ENCODE assay signal across 8 cellular contexts in the genomic region with DNA sequence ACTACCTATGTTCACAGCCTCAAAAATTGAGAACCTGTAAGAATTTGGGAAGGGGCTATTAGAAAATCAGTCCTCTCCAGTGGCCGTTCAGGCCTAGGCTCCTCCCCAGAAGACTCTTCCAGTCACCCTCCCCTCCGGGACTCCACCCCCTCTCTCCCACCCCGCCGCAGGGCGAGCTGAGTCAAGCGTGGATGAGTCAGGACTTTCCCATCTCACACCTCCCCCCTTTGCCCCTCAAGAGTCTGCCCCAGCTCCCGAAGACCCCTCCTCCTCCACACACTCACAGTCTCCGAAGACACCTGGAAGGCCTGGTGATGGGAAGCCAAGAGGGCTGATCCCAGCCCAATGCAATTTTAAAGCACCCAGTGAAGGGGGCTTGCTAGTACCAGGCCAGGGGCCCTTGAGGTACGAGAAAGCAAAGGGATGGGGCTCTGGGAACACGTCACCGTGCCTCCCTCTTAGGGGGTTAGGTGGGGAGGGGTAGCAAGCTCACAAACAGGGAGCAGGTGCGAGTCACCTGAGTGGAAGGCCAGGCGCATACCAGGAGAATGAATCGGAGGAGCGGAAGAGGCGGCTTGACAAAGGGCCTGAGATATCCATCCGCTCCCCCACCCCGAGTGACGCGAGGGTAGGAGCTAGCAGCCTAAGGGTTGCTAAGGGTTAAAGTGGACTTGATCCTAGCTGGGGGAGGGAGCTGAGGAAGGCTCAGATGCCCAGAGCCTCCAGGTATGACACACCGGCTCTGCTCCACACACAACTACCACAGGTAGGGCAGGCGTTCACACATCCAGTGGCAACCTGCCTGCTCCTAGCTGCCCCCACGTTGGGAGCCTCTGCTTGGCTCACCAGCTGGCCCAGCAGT. TPM values are rescaled to one million over a fixed set of nuclear protein-coding genes. Genes with fewer than 3 reads are reported as not detected.
DNase-seq lines count a peak whose midpoint lies in the region; ATAC-seq and TF ChIP-seq lines count a peak whose summit lies in the region.

No MANE protein-coding gene starts in this region.

- peaks cover 81% of the 10 kb centered on the region for H3K4me1 Mint-ChIP-seq in activated T-cell treated with anti-CD3 and anti-CD28 coated beads, Interleukin-2, amount 50 U/mL, for 4 hours (ENCODE audit: low read depth)
- peaks cover 80% of the 10 kb centered on the region for H3K4me1 Mint-ChIP-seq in nephron
- peaks cover 97% of the 10 kb centered on the region for H3K4me1 Mint-ChIP-seq in stimulated activated naive CD8-positive, alpha-beta T cell treated with anti-CD3 and anti-CD28 coated beads, Interleukin-15, amount 100 ng/mL, for 72 hours

- intact Hi-C loops in esophagus muscularis mucosa (cut with DNase I): no loop called here

- H3K27me3 ChIP-seq in esophagus muscularis mucosa: no peaks in the 10 kb centered on the region

- peak overlapping the region; percentile 93 to 96 (median 96) for H3K27ac Mint-ChIP-seq in nephron
- peak overlapping the region; percentile 64 to 86 for H3K27ac Mint-ChIP-seq in stimulated activated naive CD8-positive, alpha-beta T cell treated with anti-CD3 and anti-CD28 coated beads, Interleukin-15, amount 100 ng/mL, for 72 hours

- peak overlapping the region; percentile 90 to 98 (median 96) for H3K27ac ChIP-seq in esophagus muscularis mucosa (replicated peaks in 1 of 4)

- H3K4me3 ChIP-seq in esophagus muscularis mucosa: peak overlapping the region; percentile 48 to 61 (median 52)

- no peak for TF ChIP-seq EP300 in esophagus muscularis mucosa (IDR thresholded peaks at IDR 0.05)

- peaks cover 0 to 15% (median 13%) of the 10 kb centered on the region in 4 donors for H3K36me3 ChIP-seq in esophagus muscularis mucosa

- H3K36me3 Mint-ChIP-seq in activated T-cell treated with anti-CD3 and anti-CD28 coated beads, Interleukin-2, amount 50 U/mL, for 4 hours (ENCODE audit: insufficient read depth): peaks cover under 1% of the 10 kb centered on the region
- H3K36me3 Mint-ChIP-seq in nephron (ENCODE audit: low read depth): no peaks in the 10 kb centered on the region

- peak; percentile 12 for DNase-seq in DMS114 treated with DMSO at 0.1 percent for 48 hours (lab: John Stamatoyannopoulos, UW; ENCODE audit: unreplicated experiment)
- DNase-seq in NCI-H510A (lab: John Stamatoyannopoulos, UW): peak; percentile 92
- DNase-seq in activated T-cell treated with anti-CD3 and anti-CD28 coated beads, Interleukin-2, amount 50 U/mL, for 4 hours: peak; percentile 83
- DNase-seq in esophagus muscularis mucosa (ENCODE audit: extremely low spot score): peak; percentile 97
- DNase-seq in stimulated activated naive CD8-positive, alpha-beta T cell treated with anti-CD3 and anti-CD28 coated beads, Interleukin-15, amount 100 ng/mL, for 72 hours: peak; percentile 65 to 79
- no peak for DNase-seq in GM13977 (ENCODE audit: low spot score)

- peak overlapping the region; percentile 72 for H3K4me3 Mint-ChIP-seq in activated T-cell treated with anti-CD3 and anti-CD28 coated beads, Interleukin-2, amount 50 U/mL, for 4 hours
- peak overlapping the region; percentile 60 to 75 (median 72) for H3K4me3 Mint-ChIP-seq in nephron
- peak overlapping the region; percentile 84 to 97 for H3K4me3 Mint-ChIP-seq in stimulated activated naive CD8-positive, alpha-beta T cell treated with anti-CD3 and anti-CD28 coated beads, Interleukin-15, amount 100 ng/mL, for 72 hours

- no peaks in the 10 kb centered on the region for H3K9me3 Mint-ChIP-seq in activated T-cell treated with anti-CD3 and anti-CD28 coated beads, Interleukin-2, amount 50 U/mL, for 4 hours
- H3K9me3 Mint-ChIP-seq in nephron: no peaks in the 10 kb centered on the region
- no peaks in the 10 kb centered on the region for H3K9me3 Mint-ChIP-seq in stimulated activated naive CD8-positive, alpha-beta T cell treated with anti-CD3 and anti-CD28 coated beads, Interleukin-15, amount 100 ng/mL, for 72 hours

- peak in 1 of 3 experiments; percentile 4 for TF ChIP-seq CTCF in esophagus muscularis mucosa (IDR thresholded peaks at IDR 0.05)
- no peak for TF ChIP-seq CTCF in nephron (IDR thresholded peaks at IDR 0.05; ENCODE audit: unreplicated experiment in 3 of 3)
- TF ChIP-seq CTCF in GM13977 (IDR thresholded peaks at IDR 0.05; ENCODE audit: extremely low read depth, insufficient read depth, missing control alignments): no peak

- in situ Hi-C loops in GM13977 (cut with MboI; ENCODE audit: low pct_unique_long_range_greater_than_20kb, low sequenced_read_pairs, unreplicated experiment): no loop called here

- TF ChIP-seq POLR2A in esophagus muscularis mucosa (IDR thresholded peaks at IDR 0.05; ENCODE audit: low read depth): peak; percentile 51

- no peaks in the 10 kb centered on the region for H3K27me3 Mint-ChIP-seq in activated T-cell treated with anti-CD3 and anti-CD28 coated beads, Interleukin-2, amount 50 U/mL, for 4 hours (ENCODE audit: low read depth)
- no peaks in the 10 kb centered on the region for H3K27me3 Mint-ChIP-seq in nephron (ENCODE audit: low read depth)
- H3K27me3 Mint-ChIP-seq in stimulated activated naive CD8-positive, alpha-beta T cell treated with anti-CD3 and anti-CD28 coated beads, Interleukin-15, amount 100 ng/mL, for 72 hours: no peaks in the 10 kb centered on the region

- 10% methylated on average over 17 of the region's 23 CpGs for WGBS in esophagus muscularis mucosa

- peak; percentile 62 to 65 for ATAC-seq in activated T-cell treated with anti-CD3 and anti-CD28 coated beads, Interleukin-2, amount 50 U/mL, for 4 hours
- peak; percentile 41 for ATAC-seq in stimulated activated naive CD8-positive, alpha-beta T cell treated with anti-CD3 and anti-CD28 coated beads, Interleukin-15, amount 100 ng/mL, for 72 hours
- no peak for ATAC-seq in GM19397 (IDR thresholded peaks at IDR 0.05; ENCODE audit: unreplicated experiment)

- no peaks in the 10 kb centered on the region for H3K9me3 ChIP-seq in esophagus muscularis mucosa

- H3K4me1 ChIP-seq in esophagus muscularis mucosa: peaks cover 100% of the 10 kb centered on the region in 4 donors

RNA-seq across cellular contexts. Expression of gene BCL9L, which starts 13.6 kb away (rescaled TPM):
- total RNA-seq in activated T-cell treated with anti-CD3 and anti-CD28 coated beads, Interleukin-2, amount 50 U/mL, for 4 hours: 10 to 100 TPM; 26.1 to 31.2 (median 26.9) TPM
- total RNA-seq in esophagus muscularis mucosa: 10 to 100 TPM; 19.1 to 66.2 (median 42.7) TPM

RNA-seq across cellular contexts. Expression of gene CXCR5, which starts 28.4 kb away (rescaled TPM):
- 10 to 100 TPM; 17.6 to 30.8 (median 23.7) TPM for total RNA-seq in activated T-cell treated with anti-CD3 and anti-CD28 coated beads, Interleukin-2, amount 50 U/mL, for 4 hours
- total RNA-seq in esophagus muscularis mucosa: under 1 TPM in 1 of 4 donors, not detected in 3; 0.17 TPM

RNA-seq across cellular contexts. Expression of gene UPK2, which starts 44.0 kb away (rescaled TPM):
- not detected for total RNA-seq in activated T-cell treated with anti-CD3 and anti-CD28 coated beads, Interleukin-2, amount 50 U/mL, for 4 hours
- not detected for total RNA-seq in esophagus muscularis mucosa

RNA-seq across cellular contexts. Expression of gene FOXR1, which starts 59.5 kb away (rescaled TPM):
- not detected for total RNA-seq in activated T-cell treated with anti-CD3 and anti-CD28 coated beads, Interleukin-2, amount 50 U/mL, for 4 hours
- not detected for total RNA-seq in esophagus muscularis mucosa

Comparison
In these comparisons a context has a peak if more than half of its experiments do, and no peak if none do; other contexts are left out.
1. RNA of gene CXCR5, which starts 28.4 kb away (total RNA-seq): 17.6 to 30.8 TPM in activated T-cell treated with anti-CD3 and anti-CD28 coated beads, Interleukin-2, amount 50 U/mL, for 4 hours; 0.17 TPM in esophagus muscularis mucosa; every median in the first group is over 10 times any median in the second.
2. Peak in every context shown above with its lines, with median percentiles within 50 percentile points of each other: H3K4me3 Mint-ChIP-seq.